8 cellular contexts compared by ENCODE assay signal in the genomic region with DNA sequence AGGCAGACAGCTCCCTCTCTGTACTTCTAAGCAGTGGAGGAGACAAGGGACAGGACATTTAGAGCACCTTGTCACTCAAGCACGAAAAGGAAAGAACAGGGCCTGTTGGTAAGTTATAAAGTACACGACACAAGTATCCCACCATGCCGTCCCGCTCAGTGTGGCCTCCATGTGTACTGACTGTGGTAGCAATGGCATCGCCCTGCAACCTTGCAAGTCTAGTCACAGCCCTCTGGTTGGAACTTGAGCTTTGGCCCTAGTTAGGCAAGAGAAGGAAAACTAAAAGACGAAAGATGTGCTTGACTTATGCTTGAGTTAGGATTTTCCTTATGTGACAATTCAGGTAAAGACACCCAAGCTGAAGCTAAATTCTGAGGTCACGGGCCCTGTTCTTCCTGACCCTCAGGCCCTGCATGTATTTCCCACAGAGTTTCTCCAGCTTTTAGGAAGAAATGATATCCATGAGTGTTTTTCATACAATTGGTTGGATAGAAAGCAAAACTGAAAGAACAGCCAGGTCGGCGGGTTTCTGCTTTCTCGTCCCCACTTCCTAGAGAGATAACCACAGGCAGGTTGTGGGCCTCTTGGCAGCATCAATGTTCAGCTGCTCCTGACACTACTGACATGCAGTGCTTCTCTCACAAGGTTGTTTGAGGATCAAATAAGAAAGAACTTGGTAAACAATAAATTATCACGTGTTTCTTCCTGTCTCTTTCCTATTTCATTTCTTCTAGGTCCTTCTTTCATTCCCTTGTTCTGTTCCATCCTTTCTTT.
DNase-seq lines count a peak whose midpoint lies in the region; ATAC-seq and TF ChIP-seq lines count a peak whose summit lies in the region.

No MANE protein-coding gene starts in this region.

- peak; percentile 16 for DNase-seq in GDM1 (lab: John Stamatoyannopoulos, UW)
- DNase-seq in Jurkat, Clone E6-1 (ENCODE audit: low read depth, low spot score) = peak; percentile 85
- DNase-seq in central memory CD4-positive, alpha-beta T cell = peak; percentile 44
- DNase-seq in NCI-H510A (lab: John Stamatoyannopoulos, UW) = no peak
- DNase-seq in left ventricle myocardium superior = no peak
- DNase-seq in testis = no peak
- DNase-seq in glomerular visceral epithelial cell (ENCODE audit: extremely low spot score) = no peak

- no peaks in the 10 kb centered on the region for H3K36me3 ChIP-seq in testis (ENCODE audit: low read depth, missing control alignments)

- WGBS in testis, 2 donors = 86 to 87% methylated on average over 11 of the region's 11 CpGs

- TF ChIP-seq POLR2A in testis (IDR thresholded peaks at IDR 0.05) = no peak

- ATAC-seq in GM21447 (IDR thresholded peaks at IDR 0.05; ENCODE audit: unreplicated experiment) (peak; percentile 98), left ventricle myocardium superior (no peak)

- peak overlapping the region; percentile 8; the same call in 1 of the 2 replicates for H3K4me3 ChIP-seq in Jurkat, Clone E6-1 (ENCODE audit: low read length)
- no peak overlapping the region for H3K4me3 ChIP-seq in testis

- no peaks in the 10 kb centered on the region for H3K9me3 ChIP-seq in testis

- no peak overlapping the region for H3K27ac ChIP-seq in testis

- intact Hi-C loops in left ventricle myocardium superior (cut with micrococcal nuclease) = no loop called here
- intact Hi-C loops in testis (cut with DNase I; ENCODE audit: low total_unique reads) = no loop called here

- no peak for TF ChIP-seq CTCF in testis (IDR thresholded peaks at IDR 0.05)

- H3K4me1 ChIP-seq in testis = no peaks in the 10 kb centered on the region

- no peaks in the 10 kb centered on the region for H3K27me3 ChIP-seq in testis

Comparison
In these comparisons a context has a peak if more than half of its experiments do, and no peak if none do; other contexts are left out.
1. DNase-seq: peak in GDM1 (single experiment), Jurkat, Clone E6-1 (single experiment) and central memory CD4-positive, alpha-beta T cell (single experiment); none in NCI-H510A (single experiment), left ventricle myocardium superior (single experiment), testis (single experiment) and glomerular visceral epithelial cell (single experiment).